ENCODE assay signal across 1 cellular context in the genomic region with DNA sequence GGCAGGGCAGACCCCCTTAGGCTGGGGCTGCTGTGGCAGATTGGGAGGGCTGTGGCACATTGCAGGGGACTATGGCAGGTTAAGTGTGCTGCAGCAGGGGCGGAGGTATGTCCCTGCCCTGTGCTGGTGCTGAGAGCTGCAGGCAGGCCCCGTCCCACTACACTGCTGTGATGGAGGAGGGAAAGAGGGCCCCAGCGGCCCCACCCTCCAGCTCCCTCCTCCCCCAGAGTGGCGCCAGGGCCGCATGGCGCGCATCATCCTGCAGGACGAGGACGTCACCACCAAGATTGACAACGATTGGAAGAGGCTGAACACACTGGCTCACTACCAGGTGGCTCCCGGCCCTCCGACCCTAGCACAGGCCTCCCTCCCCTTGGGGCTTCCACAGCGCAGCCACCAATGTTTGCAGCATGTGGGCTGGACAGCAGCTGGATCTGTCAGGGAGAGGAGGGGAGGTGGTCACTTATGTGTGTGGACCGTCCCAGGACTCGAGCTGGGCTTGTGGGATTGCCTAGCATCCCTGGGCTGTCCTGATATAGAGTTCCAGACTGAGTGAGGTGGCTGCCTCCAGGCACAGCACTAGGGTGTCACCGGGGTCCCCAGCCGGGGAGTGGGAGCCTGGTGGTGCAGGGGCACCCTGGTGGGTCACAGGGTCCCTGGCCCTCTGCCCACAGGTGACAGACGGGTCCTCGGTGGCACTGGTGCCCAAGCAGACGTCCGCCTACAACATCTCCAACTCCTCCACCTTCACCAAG.
TF ChIP-seq lines count a peak whose summit lies in the region.

No MANE protein-coding gene starts in this region.

TF ChIP-seq in IMR-90, 13 proteins besides CTCF, POLR2A, EP300 and RAD21:
- TF ChIP-seq BHLHE40 (IDR thresholded peaks at IDR 0.05; ENCODE audit: low read depth, low read length) (no peak), CHD1 (IDR thresholded peaks at IDR 0.05; ENCODE audit: low read depth, low read length) (no peak), RFX5 (IDR thresholded peaks at IDR 0.05; ENCODE audit: low read depth, low read length) (no peak), RCOR1 (IDR thresholded peaks at IDR 0.05; ENCODE audit: insufficient replicate concordance, low read length) (no peak), ELK1 (IDR thresholded peaks at IDR 0.05; ENCODE audit: borderline replicate concordance, low read depth, low read length) (no peak), FOS (IDR thresholded peaks at IDR 0.05; ENCODE audit: low read depth, low read length) (no peak), CEBPB (IDR thresholded peaks at IDR 0.05; ENCODE audit: low read depth, low read length) (no peak), MXI1 (IDR thresholded peaks at IDR 0.05; ENCODE audit: borderline replicate concordance, low read depth, low read length) (no peak), NFE2L2 (IDR thresholded peaks at IDR 0.05; ENCODE audit: low read depth, low read length) (no peak), MAZ (IDR thresholded peaks at IDR 0.05; ENCODE audit: borderline replicate concordance, low read depth, low read length) (no peak), SMC3 (IDR thresholded peaks at IDR 0.05; ENCODE audit: low read depth, low read length) (no peak), MAFK (IDR thresholded peaks at IDR 0.05; ENCODE audit: low read depth, low read length) (no peak), USF2 (IDR thresholded peaks at IDR 0.05; ENCODE audit: low read depth, low read length) (no peak)
